In the genomic region with DNA sequence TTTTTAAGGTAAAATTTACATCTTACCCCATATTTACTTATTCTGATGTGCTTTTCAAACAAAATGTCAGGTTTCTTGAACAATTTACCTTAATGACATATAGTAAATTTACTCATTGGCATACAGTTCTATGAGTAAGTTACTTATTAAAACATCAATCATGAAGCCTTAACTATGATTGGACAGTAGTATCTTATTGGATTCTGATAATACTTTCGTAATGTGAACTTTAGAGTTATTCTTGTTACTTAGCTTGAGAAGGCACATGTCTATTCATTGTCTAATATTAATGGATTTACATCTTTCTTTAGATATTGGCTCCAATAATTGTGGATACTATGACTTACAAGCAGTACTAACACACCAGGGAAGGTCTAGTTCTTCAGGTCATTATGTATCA, we compare ENCODE assay signal across 20 cellular contexts. TPM values are rescaled to one million over a fixed set of nuclear protein-coding genes. Genes with fewer than 3 reads are reported as not detected.
DNase-seq lines count a peak whose midpoint lies in the region; ATAC-seq, FAIRE-seq and TF ChIP-seq lines count a peak whose summit lies in the region.
"Had no signal": no experiment of that assay in that cellular context is flagged by ENCODE, and none has a peak within 500 bp of the region (broad histone marks: within the 10 kb centered on the region; RNA-seq: fewer than 3 reads in every experiment).

No MANE protein-coding gene starts in this region.

- H3K4me3 Mint-ChIP-seq in MCF 10A (ENCODE audit: unreplicated experiment) (no peak overlapping the region), T-helper 17 cell (no peak overlapping the region), nephron progenitor cell (no peak overlapping the region)
- H3K4me3 Mint-ChIP-seq: CD8-positive, alpha-beta memory T cell had no signal

- peak; percentile 66 for FAIRE-seq in G401.6 (lab: Jason Lieb, UNC)
- FAIRE-seq: H54 had no signal

- no peak overlapping the region for H3K4me3 ChIP-seq in breast epithelium
- H3K4me3 ChIP-seq: PC-9 had no signal

- POLR2A ChIA-PET in MCF 10A (lab: Yijun Ruan, JAX) = no interaction called here

- H3K36me3 Mint-ChIP-seq in MCF 10A (ENCODE audit: insufficient read depth, unreplicated experiment) (peaks cover 93% of the 10 kb centered on the region), T-helper 17 cell (ENCODE audit: low read depth) (peaks cover 16% of the 10 kb centered on the region), nephron progenitor cell (ENCODE audit: low read depth) (peaks cover 78% of the 10 kb centered on the region)

- DNase-seq in MCF 10A (ENCODE audit: unreplicated experiment) (no peak), breast epithelium (ENCODE audit: low spot score in 2 of 2) (no peak), T-helper 17 cell (no peak), nephron progenitor cell (no peak), foreskin keratinocyte (no peak)
- DNase-seq: C1 segment of cervical spinal cord; Calu3; CD8-positive, alpha-beta memory T cell; GDM1; MM.1S; NCI-H1048; NCI-H1417 treated with DMSO at 0.1 percent for 48 hours; NCI-H187; PC-9; RPMI8226; SHP77 treated with DMSO at 0.1 percent for 48 hours; SK-N-SH had no signal

- H3K4me1 ChIP-seq in breast epithelium = no peaks in the 10 kb centered on the region
- no peaks in the 10 kb centered on the region for H3K4me1 ChIP-seq in foreskin keratinocyte

- H3K27me3 Mint-ChIP-seq in MCF 10A (ENCODE audit: insufficient read depth, unreplicated experiment) (no peaks in the 10 kb centered on the region), T-helper 17 cell (no peaks in the 10 kb centered on the region), nephron progenitor cell (ENCODE audit: low read depth, poor library complexity) (no peaks in the 10 kb centered on the region)
- H3K27me3 Mint-ChIP-seq: CD8-positive, alpha-beta memory T cell had no signal

- ATAC-seq in T-helper 17 cell (no peak), GM21367 (IDR thresholded peaks at IDR 0.05; ENCODE audit: unreplicated experiment) (no peak), foreskin keratinocyte (no peak)

- TF ChIP-seq CTCF in MCF 10A (IDR thresholded peaks at IDR 0.05; ENCODE audit: unreplicated experiment) = no peak
- TF ChIP-seq CTCF in breast epithelium (IDR thresholded peaks at IDR 0.05) = no peak
- TF ChIP-seq CTCF in nephron progenitor cell (IDR thresholded peaks at IDR 0.05) = no peak
- TF ChIP-seq CTCF in foreskin keratinocyte (conservative IDR thresholded peaks at IDR 0.05) = no peak

- no peaks in the 10 kb centered on the region for H3K9me3 Mint-ChIP-seq in MCF 10A (ENCODE audit: unreplicated experiment)
- no peaks in the 10 kb centered on the region for H3K9me3 Mint-ChIP-seq in nephron progenitor cell
- H3K9me3 Mint-ChIP-seq: CD8-positive, alpha-beta memory T cell had no signal

- H3K27me3 ChIP-seq in breast epithelium (no peaks in the 10 kb centered on the region), foreskin keratinocyte (no peaks in the 10 kb centered on the region)

- H3K27ac Mint-ChIP-seq in MCF 10A (ENCODE audit: low read depth, unreplicated experiment) (peak overlapping the region; percentile 63), T-helper 17 cell (peak overlapping the region; percentile 49), nephron progenitor cell (peak overlapping the region; percentile 64)

- no TSS peak for BruUV-seq in MCF 10A (replicated peaks; lab: Mats Ljungman, UMichigan)

- H3K9me3 ChIP-seq in breast epithelium (no peaks in the 10 kb centered on the region), T-helper 17 cell (ENCODE audit: control insufficient read depth, low read length, poor library complexity, severe bottlenecking) (no peaks in the 10 kb centered on the region)
- H3K9me3 ChIP-seq: SK-N-SH had no signal

- H3K4me1 Mint-ChIP-seq in MCF 10A (ENCODE audit: insufficient read depth, unreplicated experiment) = peaks cover 12% of the 10 kb centered on the region
- peaks cover 2% of the 10 kb centered on the region for H3K4me1 Mint-ChIP-seq in T-helper 17 cell
- no peaks in the 10 kb centered on the region for H3K4me1 Mint-ChIP-seq in nephron progenitor cell
- H3K4me1 Mint-ChIP-seq: CD8-positive, alpha-beta memory T cell had no signal

- CTCF ChIA-PET in MCF 10A (lab: Yijun Ruan, JAX) = no interaction called here

- H3K27ac ChIP-seq in breast epithelium = no peak overlapping the region
- H3K27ac ChIP-seq in foreskin keratinocyte = no peak overlapping the region
- H3K27ac ChIP-seq: PC-9 had no signal

- intact Hi-C loops in MCF 10A (cut with micrococcal nuclease) (no loop called here), breast epithelium (cut with DNase I; ENCODE audit: low total_unique reads) (no loop called here)

- H3K36me3 ChIP-seq in breast epithelium = peaks cover 4% of the 10 kb centered on the region

- TF ChIP-seq POLR2A in breast epithelium (IDR thresholded peaks at IDR 0.05) = no peak

RNA-seq across cellular contexts. Expression of gene USP14, which starts 51.7 kb away (rescaled TPM):
- total RNA-seq in MCF 10A (2022) (76.7 and 79.1 TPM in 2 replicates), breast epithelium (10 to 100 TPM; 30.5 to 46.9 (median 38.1) TPM), T-helper 17 cell (10 to 100 TPM; 43.3 to 44.7 TPM), foreskin keratinocyte (67.1 and 70.1 TPM in 2 replicates)
- 46.1 and 53.9 TPM in 2 replicates for polyA plus RNA-seq in foreskin keratinocyte

RNA-seq across cellular contexts. Expression of gene THOC1, which starts 57.8 kb away (rescaled TPM):
- total RNA-seq in MCF 10A (2022) (40.9 and 44.6 TPM in 2 replicates), breast epithelium (10 to 100 TPM; 56.2 to 98.9 (median 67.5) TPM), T-helper 17 cell (10 to 100 TPM; 83.7 to 90.4 TPM), foreskin keratinocyte (28.0 and 32.3 TPM in 2 replicates)
- 17.9 and 21.3 TPM in 2 replicates for polyA plus RNA-seq in foreskin keratinocyte
